In genomic region chr1:116353155-116353554, GRCh38 we compare ENCODE assay signal across 18 cellular contexts. TPM values are rescaled to one million over a fixed set of nuclear protein-coding genes. Genes with fewer than 3 reads are reported as not detected.
A peak's percentile ranks its signal among the peaks of the same experiment; 100 is the strongest.
DNase-seq lines count a peak whose midpoint lies in the region; ATAC-seq, FAIRE-seq and TF ChIP-seq lines count a peak whose summit lies in the region.
"Had no signal": no experiment of that assay in that cellular context is flagged by ENCODE, and none has a peak within 500 bp of the region (broad histone marks: within the 10 kb centered on the region; RNA-seq: fewer than 3 reads in every experiment).

No MANE protein-coding gene starts in this region.

- H4K20me1 ChIP-seq in Karpas-422 (ENCODE audit: insufficient read depth, low read depth, low read length) (no peaks in the 10 kb centered on the region), K562 (replicated peaks; ENCODE audit: control insufficient read depth, insufficient read depth, low read length) (no peaks in the 10 kb centered on the region)
- H4K20me1 ChIP-seq: BLaER1 had no signal

- no peak overlapping the region for H3K4me3 Mint-ChIP-seq in activated CD4-positive, alpha-beta T cell treated with anti-CD3 and anti-CD28 coated beads for 36 hours
- H3K4me3 Mint-ChIP-seq: CD14-positive monocyte, GM23338, H9 had no signal

- H2AFZ ChIP-seq in Karpas-422 (ENCODE audit: low read length) (no peak overlapping the region), K562 (ENCODE audit: low read depth, low read length) (no peak overlapping the region)

- H3K27me3 ChIP-seq in Karpas-422 (ENCODE audit: low read length), result no peaks in the 10 kb centered on the region
- H3K27me3 ChIP-seq in K562 (ENCODE audit: control insufficient read depth in 2 of 2, insufficient read depth in 2 of 2, low read length in 2 of 2), result no peaks in the 10 kb centered on the region
- no peaks in the 10 kb centered on the region for H3K27me3 ChIP-seq in small intestine (ENCODE audit: control insufficient read depth in 2 of 2, insufficient read depth in 2 of 2, low read length in 2 of 2)
- H3K27me3 ChIP-seq: BLaER1 had no signal

- intact Hi-C loops in activated CD4-positive, alpha-beta T cell treated with anti-CD3 and anti-CD28 coated beads for 36 hours (cut with DNase I, micrococcal nuclease), result no loop called here
- intact Hi-C loops in K562 (cut with micrococcal nuclease), result no loop called here

- CTCF ChIA-PET in activated CD4-positive, alpha-beta T cell treated with anti-CD3 and anti-CD28 coated beads for 36 hours (lab: Charles Lee), result no interaction called here
- CTCF ChIA-PET in K562 (lab: Yijun Ruan, JAX; ENCODE audit: low intra/inter-chr PET ratio), result interaction anchor here (0.6 kb wide), 2 partner anchors 34 to 1541 kb away, joined by 3 to 4 read pairs; no protein-coding TSS in a partner anchor

- H3K4me3 ChIP-seq in Karpas-422 (ENCODE audit: low read length) (no peak overlapping the region), K562 (no peak overlapping the region), small intestine (ENCODE audit: low read depth in 1 of 2, low read length in 2 of 2) (no peak overlapping the region)
- H3K4me3 ChIP-seq: A549, BLaER1, GM23338 had no signal

- no peak overlapping the region for H3K4me2 ChIP-seq in Karpas-422 (ENCODE audit: low read depth, low read length, poor library complexity, severe bottlenecking)
- H3K4me2 ChIP-seq in K562 (ENCODE audit: insufficient read depth, low read length), result no peak overlapping the region
- H3K4me2 ChIP-seq: A549, BLaER1, GM23338 had no signal

- ATAC-seq in activated CD4-positive, alpha-beta T cell treated with anti-CD3 and anti-CD28 coated beads for 36 hours, result no peak
- ATAC-seq in K562 (peak; percentile 65), HG03565 (IDR thresholded peaks at IDR 0.05; ENCODE audit: unreplicated experiment) (no peak)
- ATAC-seq: A549, GM23338 had no signal

- DNase-seq in activated CD4-positive, alpha-beta T cell treated with anti-CD3 and anti-CD28 coated beads for 36 hours, result no peak
- DNase-seq in activated CD4-positive, alpha-beta T cell treated with anti-CD3 and anti-CD28 coated beads, Interleukin-2, amount 50 U/mL, for 1 hour, result no peak
- DNase-seq in Karpas-422 (no peak), K562 (ENCODE audit: extremely low read depth in 1 of 4, low spot score in 3 of 4) (no peak), small intestine (peak; percentile 56), cortex of kidney (lab: John Stamatoyannopoulos, UW) (no peak)
- DNase-seq: CD4-positive, alpha-beta memory T cell; DMS153; DMS79; GDM1; H9 had no signal

- H3K36me3 ChIP-seq in Karpas-422 (ENCODE audit: insufficient read depth, low read length) (no peaks in the 10 kb centered on the region), K562 (ENCODE audit: control insufficient read depth, insufficient read depth, low read length) (no peaks in the 10 kb centered on the region), small intestine (ENCODE audit: control insufficient read depth in 2 of 2, insufficient read depth in 2 of 2, low read length in 2 of 2) (no peaks in the 10 kb centered on the region)
- H3K36me3 ChIP-seq: BLaER1 had no signal

- H3K9me2 ChIP-seq in Karpas-422 (replicated peaks; ENCODE audit: insufficient read depth, low read length), result no peaks in the 10 kb centered on the region

- no peak for TF ChIP-seq POLR2A in K562 (conservative IDR thresholded peaks at IDR 0.05)

- FAIRE-seq in K562 (lab: Jason Lieb, UNC) (no peak), small intestine (lab: Jason Lieb, UNC) (no peak)
- FAIRE-seq: A549, GM12892 had no signal

- no peaks in the 10 kb centered on the region for H3K27me3 Mint-ChIP-seq in activated CD4-positive, alpha-beta T cell treated with anti-CD3 and anti-CD28 coated beads for 36 hours
- H3K27me3 Mint-ChIP-seq: CD4-positive, alpha-beta memory T cell had no signal

- H3K27ac Mint-ChIP-seq in activated CD4-positive, alpha-beta T cell treated with anti-CD3 and anti-CD28 coated beads for 36 hours, result peak overlapping the region; percentile 57
- H3K27ac Mint-ChIP-seq: CD14-positive monocyte, GM23338, H9 had no signal

- in situ Hi-C loops in K562 (cut with MboI), result no loop called here

- POLR2A ChIA-PET in activated CD4-positive, alpha-beta T cell treated with anti-CD3 and anti-CD28 coated beads for 36 hours (lab: Charles Lee), result no interaction called here
- POLR2A ChIA-PET in K562 (lab: Yijun Ruan, JAX), result interaction anchor here (0.6 kb wide), 1 partner anchor 130 kb away, joined by 3 read pairs; no protein-coding TSS in a partner anchor

- H3K9me3 ChIP-seq in Karpas-422 (ENCODE audit: low read length) (no peaks in the 10 kb centered on the region), K562 (replicated peaks; ENCODE audit: control insufficient read depth, insufficient read depth, low read depth, low read length) (no peaks in the 10 kb centered on the region), small intestine (ENCODE audit: control insufficient read depth, low read depth) (no peaks in the 10 kb centered on the region)
- H3K9me3 ChIP-seq: A549, BLaER1 had no signal

- H3K9ac ChIP-seq in Karpas-422 (ENCODE audit: low read length) (no peak overlapping the region), K562 (ENCODE audit: insufficient read depth in 1 of 2, low read depth in 2 of 2, low read length in 2 of 2) (no peak overlapping the region)
- H3K9ac ChIP-seq: BLaER1 had no signal

- H3K4me1 Mint-ChIP-seq in activated CD4-positive, alpha-beta T cell treated with anti-CD3 and anti-CD28 coated beads for 36 hours, result peaks cover 45% of the 10 kb centered on the region

- H3K4me1 ChIP-seq in Karpas-422 (ENCODE audit: low read length) (peaks cover 90% of the 10 kb centered on the region), K562 (replicated peaks in 1 of 2; ENCODE audit: control insufficient read depth in 2 of 2, insufficient read depth in 2 of 2, low read length in 2 of 2) (no peaks in the 10 kb centered on the region; a peak in 1 of 5 replicates), small intestine (ENCODE audit: control insufficient read depth in 2 of 2, insufficient read depth in 1 of 2, low read depth in 1 of 2, low read length in 1 of 2) (no peaks in the 10 kb centered on the region)

- H3K36me3 Mint-ChIP-seq in activated CD4-positive, alpha-beta T cell treated with anti-CD3 and anti-CD28 coated beads for 36 hours (ENCODE audit: low read depth), result no peaks in the 10 kb centered on the region
- H3K36me3 Mint-ChIP-seq: CD14-positive monocyte had no signal

- TF ChIP-seq CTCF in K562 (IDR thresholded peaks at IDR 0.05 in 2 of 3, conservative IDR thresholded peaks at IDR 0.05 in 1 of 3; ENCODE audit: insufficient read depth in 2 of 3, low read depth in 1 of 3, low read length in 3 of 3), result no peak

- H3K27ac ChIP-seq in Karpas-422 (ENCODE audit: low read length), result peak overlapping the region; percentile 98
- H3K27ac ChIP-seq in K562 (ENCODE audit: extremely low read depth, low read depth, low read length), result no peak overlapping the region
- H3K27ac ChIP-seq in small intestine (ENCODE audit: low read depth in 1 of 2, low read length in 1 of 2), result no peak overlapping the region
- H3K27ac ChIP-seq: 22Rv1, A549, BLaER1 had no signal

- no peak for TF ChIP-seq RAD21 in K562 (CRISPR knock-in tag; conservative IDR thresholded peaks at IDR 0.05 in 1 of 2, IDR thresholded peaks at IDR 0.05 in 1 of 2)

- 22% methylated on average over 8 of the region's 8 CpGs for WGBS in K562 (ENCODE audit: insufficient coverage, low coverage, missing lambda C conversion rate)
- 66 to 80% (median 75%) methylated on average over 8 of the region's 8 CpGs for WGBS in small intestine, 3 donors

- H3K9me3 Mint-ChIP-seq in activated CD4-positive, alpha-beta T cell treated with anti-CD3 and anti-CD28 coated beads for 36 hours (ENCODE audit: low read depth), result peaks cover 4% of the 10 kb centered on the region
- H3K9me3 Mint-ChIP-seq: GM23338, H9 had no signal

- no peak for TF ChIP-seq EP300 in K562 (IDR thresholded peaks at IDR 0.05; ENCODE audit: low read length)

- no TSS peak for BruUV-seq in K562 (replicated peaks; lab: Mats Ljungman, UMichigan)

- no peaks in the 10 kb centered on the region for H3K9me1 ChIP-seq in K562 (ENCODE audit: control insufficient read depth, insufficient read depth, low read length)

- H3K79me2 ChIP-seq in Karpas-422 (ENCODE audit: low read length), result no peaks in the 10 kb centered on the region
- H3K79me2 ChIP-seq in K562 (ENCODE audit: control insufficient read depth, insufficient read depth, low read length), result no peaks in the 10 kb centered on the region

TF ChIP-seq in K562, 482 proteins besides CTCF, POLR2A, EP300 and RAD21 (continues in another document):
- no peak for TF ChIP-seq KDM5B (IDR thresholded peaks at IDR 0.05; ENCODE audit: insufficient replicate concordance, low read depth, low read length)
- peak; percentile 97 for TF ChIP-seq ATF3 (IDR thresholded peaks at IDR 0.05)
- no peak for TF ChIP-seq ATF3 (CRISPR knock-in tag; conservative IDR thresholded peaks at IDR 0.05)

RNA-seq across cellular contexts. Expression of gene ATP1A1, which starts 19.9 kb away (rescaled TPM):
- total RNA-seq in activated CD4-positive, alpha-beta T cell treated with anti-CD3 and anti-CD28 coated beads for 36 hours, result 100 to 1,000 TPM; 247 to 257 TPM
- total RNA-seq in Karpas-422 (2014; rRNA removed; shearing (Covaris generic); ENCODE audit: low replicate concordance), result 931 and 967 TPM in 2 replicates
- total RNA-seq in K562 (2011; cell fraction: chromatin; rRNA removed; ENCODE audit: low replicate concordance), result 725 and 867 TPM in 2 replicates
- 1,035 and 1,106 TPM in 2 replicates for total RNA-seq in K562 (2011; cell fraction: nucleolus; rRNA removed)
- 881 and 968 TPM in 2 replicates for total RNA-seq in K562 (2011; cell fraction: nucleoplasm; rRNA removed)
- 234 and 262 TPM in 2 replicates for total RNA-seq in K562 (2014; rRNA removed)
- 109 and 122 TPM in 2 replicates for total RNA-seq in K562 (2014; rRNA removed; fragmentation: Illumina TruSeq; extraction: Trizol)
- 99.3 and 103 TPM in 2 replicates for total RNA-seq in K562 (2015; rRNA removed; fragmentation: Illumina TruSeq; extraction: Trizol)
- total RNA-seq in K562 (2021), result 319 and 354 TPM in 2 replicates
- polyA plus RNA-seq in K562 (2011; rRNA removed), result 358 and 513 TPM in 2 replicates
- 378 and 399 TPM in 2 replicates for polyA plus RNA-seq in K562 (2011; cell fraction: cytosol; rRNA removed)
- polyA plus RNA-seq in K562 (2011; cell fraction: nucleus; rRNA removed), result 255 and 257 TPM in 2 replicates
- polyA plus RNA-seq in K562 (2012), result 185 and 295 TPM in 2 replicates
- 358 and 388 TPM in 2 replicates for polyA plus RNA-seq in K562 (2014; fragmentation: Illumina TruSeq; extraction: Trizol)
- 100 to 1,000 TPM; 113 to 135 TPM for polyA plus RNA-seq in K562 (2014; fragmentation: Nextera tagmentation; extraction: Ambion mirVana)
- 261 and 293 TPM in 2 replicates for polyA plus RNA-seq in K562 (2014; rRNA removed)
- polyA minus RNA-seq in K562 (2011; rRNA and poly(A)+ RNA removed), result 616 and 874 TPM in 2 replicates
- 258 and 300 TPM in 2 replicates for polyA minus RNA-seq in K562 (2011; cell fraction: cytosol; rRNA and poly(A)+ RNA removed)
- 138 and 192 TPM in 2 replicates for polyA minus RNA-seq in K562 (2011; cell fraction: nucleus; rRNA and poly(A)+ RNA removed)
- 1,000 to 10,000 TPM in 2 of 3 donors, 100 to 1,000 TPM in 1; 921 to 1,048 (median 1,042) TPM for polyA plus RNA-seq in small intestine
